In genomic region chr2:61426267-61426897, GRCh38 we compare ENCODE assay signal across 8 cellular contexts. TPM values are rescaled to one million over a fixed set of nuclear protein-coding genes. Genes with fewer than 3 reads are reported as not detected.
A peak's percentile ranks its signal among the peaks of the same experiment; 100 is the strongest.
DNase-seq lines count a peak whose midpoint lies in the region; ATAC-seq and TF ChIP-seq lines count a peak whose summit lies in the region.

No MANE protein-coding gene starts in this region.

- DNase-seq in DMS 273 (lab: John Stamatoyannopoulos, UW; ENCODE audit: unreplicated experiment) (peak; percentile 54), DMS 273 treated with DMSO at 0.1 percent for 48 hours (lab: John Stamatoyannopoulos, UW) (no peak), NCI-H146 (lab: John Stamatoyannopoulos, UW) (peak; percentile 46), pons (ENCODE audit: low spot score) (peak; percentile 8), omental fat pad (ENCODE audit: low spot score) (no peak)
- peak; percentile 34 to 50 for DNase-seq in activated CD8-positive, alpha-beta memory T cell treated with anti-CD3 and anti-CD28 coated beads for 1 hour (ENCODE audit: extremely low read depth in 1 of 2, low read depth in 1 of 2)

- ATAC-seq in HG02610 (IDR thresholded peaks at IDR 0.05; ENCODE audit: unreplicated experiment) (peak; percentile 77), esophagus mucosa (peak; percentile 74), omental fat pad (ENCODE audit: low FRiP score) (no peak)

- no peak for TF ChIP-seq CTCF in omental fat pad (IDR thresholded peaks at IDR 0.05)

RNA-seq across cellular contexts. Expression of gene USP34, which starts 44.5 kb away (rescaled TPM):
- 58.5 TPM for total RNA-seq in esophagus mucosa
- 100 to 1,000 TPM; 124 to 147 (median 135) TPM for total RNA-seq in omental fat pad

Comparison
In these comparisons a context has a peak if more than half of its experiments do, and no peak if none do; other contexts are left out.
1. DNase-seq: peak in DMS 273 (single experiment), NCI-H146 (single experiment), activated CD8-positive, alpha-beta memory T cell treated with anti-CD3 and anti-CD28 coated beads for 1 hour (2 of 2) and pons (single experiment); none in DMS 273 treated with DMSO at 0.1 percent for 48 hours (single experiment) and omental fat pad (single experiment).